26 cellular contexts compared by ENCODE assay signal in the genomic region with DNA sequence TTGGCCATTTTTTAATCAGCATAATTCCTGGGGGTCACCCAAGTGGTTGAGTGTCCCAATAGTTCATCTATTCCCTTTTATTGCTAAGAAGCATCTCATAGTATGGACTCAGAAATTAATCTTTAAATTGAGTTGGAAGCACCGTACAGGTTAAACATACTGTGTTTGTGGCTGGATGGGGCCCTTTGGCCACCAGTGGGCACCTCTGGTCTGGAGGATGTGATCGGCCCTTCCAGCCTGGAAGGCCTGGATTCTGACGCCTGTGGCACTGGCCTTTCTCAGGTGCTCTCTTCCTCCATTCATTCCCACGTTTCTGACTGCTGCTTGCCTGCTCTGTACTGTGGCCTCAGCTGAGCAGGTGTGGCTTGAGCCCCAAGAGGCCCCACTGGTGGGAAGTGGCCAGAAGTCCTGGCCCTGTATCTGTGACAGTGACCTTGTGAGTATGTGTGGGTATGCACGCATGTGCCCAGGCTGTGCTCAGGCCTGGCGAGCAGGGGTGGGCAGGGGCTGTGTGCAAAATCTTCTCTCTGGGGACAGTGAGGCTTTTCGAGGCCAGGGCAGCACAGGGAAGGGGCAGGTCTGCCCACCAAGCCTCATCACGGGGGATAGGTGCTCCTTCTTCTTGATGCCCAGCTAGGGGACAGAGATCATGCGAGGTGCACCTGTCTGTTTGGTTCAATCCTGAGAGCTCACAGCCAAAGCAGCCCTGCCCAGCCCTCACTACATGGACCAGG. TPM values are rescaled to one million over a fixed set of nuclear protein-coding genes. Genes with fewer than 3 reads are reported as not detected.
DNase-seq lines count a peak whose midpoint lies in the region; ATAC-seq, FAIRE-seq and TF ChIP-seq lines count a peak whose summit lies in the region.
"Had no signal": no experiment of that assay in that cellular context is flagged by ENCODE, and none has a peak within 500 bp of the region (broad histone marks: within the 10 kb centered on the region; RNA-seq: fewer than 3 reads in every experiment).

No MANE protein-coding gene starts in this region.

- H3K9ac ChIP-seq in kidney (ENCODE audit: low read length in 2 of 2), result no peak overlapping the region

- TF ChIP-seq CTCF in brain microvascular endothelial cell (IDR thresholded peaks at IDR 0.05; ENCODE audit: low read depth, low read length, missing control alignments), result peak; percentile 24
- no peak for TF ChIP-seq CTCF in kidney (IDR thresholded peaks at IDR 0.05; ENCODE audit: borderline replicate concordance, extremely low read depth, insufficient read depth)
- TF ChIP-seq CTCF in thoracic aorta (IDR thresholded peaks at IDR 0.05), result no peak

- intact Hi-C loops in Right ventricle myocardium inferior (cut with DNase I) (loop anchor here (5.0 kb wide), 1 partner anchor 269 kb away; a partner anchor contains a TSS), left cardiac atrium (cut with DNase I) (no loop called here), kidney (cut with DNase I) (no loop called here)

- no peaks in the 10 kb centered on the region for H3K36me3 ChIP-seq in brain microvascular endothelial cell (replicated peaks)
- no peaks in the 10 kb centered on the region for H3K36me3 ChIP-seq in kidney (ENCODE audit: control insufficient read depth in 1 of 2, insufficient read depth in 2 of 2, low read length in 2 of 2)
- peaks cover 57% of the 10 kb centered on the region for H3K36me3 ChIP-seq in thoracic aorta
- H3K36me3 ChIP-seq: esophagus squamous epithelium, upper lobe of left lung had no signal

- peaks cover 0 to 3% of the 10 kb centered on the region in 2 donors for H3K4me1 ChIP-seq in kidney (ENCODE audit: control insufficient read depth in 1 of 2, insufficient read depth in 1 of 2, low read depth in 1 of 2, low read length in 2 of 2)
- peaks cover 0 to 10% of the 10 kb centered on the region in 2 donors for H3K4me1 ChIP-seq in thoracic aorta (ENCODE audit: control insufficient read depth in 1 of 2, low read depth in 2 of 2)

- no peak overlapping the region for H3K27ac ChIP-seq in brain microvascular endothelial cell
- no peak overlapping the region for H3K27ac ChIP-seq in kidney (ENCODE audit: low read depth in 2 of 2, low read length in 2 of 2)
- peak overlapping the region; percentile 15 to 28 for H3K27ac ChIP-seq in thoracic aorta
- H3K27ac ChIP-seq: HL-60, upper lobe of left lung had no signal

- in situ Hi-C loops in brain microvascular endothelial cell (cut with HindIII; ENCODE audit: low pct_ligation_motif_present, low sequenced_read_pairs), result no loop called here

- H3K9me3 ChIP-seq in kidney (ENCODE audit: control insufficient read depth in 1 of 2, low read length in 2 of 2) (no peaks in the 10 kb centered on the region), thoracic aorta (no peaks in the 10 kb centered on the region)
- H3K9me3 ChIP-seq: esophagus squamous epithelium, upper lobe of left lung had no signal

- no peak overlapping the region for H3K4me3 ChIP-seq in brain microvascular endothelial cell (ENCODE audit: low read depth, low read length)
- no peak overlapping the region for H3K4me3 ChIP-seq in kidney (ENCODE audit: low read length in 2 of 2)
- H3K4me3 ChIP-seq in thoracic aorta, result no peak overlapping the region
- H3K4me3 ChIP-seq: esophagus squamous epithelium, upper lobe of left lung had no signal

- H3K27me3 ChIP-seq in brain microvascular endothelial cell (replicated peaks) (no peaks in the 10 kb centered on the region), thoracic aorta (replicated peaks; ENCODE audit: insufficient read depth) (no peaks in the 10 kb centered on the region)
- H3K27me3 ChIP-seq: upper lobe of left lung had no signal

- ATAC-seq in Right ventricle myocardium inferior, result no peak
- no peak for ATAC-seq in left cardiac atrium
- ATAC-seq in thoracic aorta (ENCODE audit: insufficient number of reproducible peaks, low FRiP score, low read depth), result no peak
- ATAC-seq in HG02973 (IDR thresholded peaks at IDR 0.05; ENCODE audit: unreplicated experiment), result no peak
- ATAC-seq: activated CD4-positive, alpha-beta T cell treated with anti-CD3 and anti-CD28 coated beads for 36 hours; stimulated activated naive B cell treated with anti-CD40 and anti-IgM and Interleukin-4, amounts not matched to agents 10 μg/mL and 1 μg/mL and 100 μg/mL, for 72 hours had no signal

- FAIRE-seq in kidney (lab: Jason Lieb, UNC), result no peak
- FAIRE-seq: astrocyte had no signal

- DNase-seq in Right ventricle myocardium inferior (ENCODE audit: missing footprints) (peak; percentile 20), left cardiac atrium (no peak), brain microvascular endothelial cell (no peak), kidney (peak; percentile 43), thoracic aorta (ENCODE audit: low spot score) (no peak), superior temporal gyrus (ENCODE audit: extremely low spot score) (no peak), HuH-7.5 (ENCODE audit: low spot score) (no peak)
- DNase-seq: activated CD4-positive, alpha-beta T cell treated with anti-CD3 and anti-CD28 coated beads for 36 hours; activated naive CD4-positive, alpha-beta T cell; esophagus squamous epithelium; hypothalamus; NCI-H1417; NCI-H2171 treated with DMSO at 0.1 percent for 48 hours; SIG-M5; stimulated activated naive B cell treated with anti-CD40 and anti-IgM and Interleukin-4, amounts not matched to agents 10 μg/mL and 1 μg/mL and 100 μg/mL, for 72 hours; T-helper 9 cell; upper lobe of left lung had no signal

RNA-seq across cellular contexts. Expression of a gene that starts 30.1 kb away (rescaled TPM):
- total RNA-seq in Right ventricle myocardium inferior, result 1,478 TPM
- total RNA-seq in left cardiac atrium, result 100 to 1,000 TPM; 585 to 779 TPM
- 7.7 TPM for total RNA-seq in kidney
- polyA plus RNA-seq in kidney (ENCODE audit: insufficient read depth, low read depth, low replicate concordance), result 3.3 TPM
- 10 to 100 TPM; 59.5 to 63.8 TPM for total RNA-seq in thoracic aorta
- total RNA-seq: Daoy, dermis microvascular lymphatic vessel endothelial cell had no signal
- polyA plus RNA-seq: CD14-positive monocyte had no signal

RNA-seq across cellular contexts. Expression of a gene that starts 44.0 kb away (rescaled TPM):
- total RNA-seq in Right ventricle myocardium inferior, result 0.41 TPM
- total RNA-seq in left cardiac atrium, result under 1 TPM; 0.12 to 0.18 TPM
- not detected for total RNA-seq in kidney
- not detected for polyA plus RNA-seq in kidney (ENCODE audit: insufficient read depth, low read depth, low replicate concordance)
- not detected for total RNA-seq in thoracic aorta
- total RNA-seq: A172; activated CD4-positive, alpha-beta T cell treated with anti-CD3 and anti-CD28 coated beads for 36 hours; astrocyte; Daoy; dermis microvascular lymphatic vessel endothelial cell; esophagus squamous epithelium; LHCN-M2; posterior vena cava; upper lobe of left lung had no signal
- polyA plus RNA-seq: CD14-positive monocyte had no signal

RNA-seq across cellular contexts. Expression of a gene that starts 58.0 kb away (rescaled TPM):
- total RNA-seq in Right ventricle myocardium inferior (53.2 TPM), left cardiac atrium (10 to 100 TPM; 46.2 to 56.8 TPM), kidney (37.4 TPM), thoracic aorta (100 to 1,000 TPM in 1 of 2 donors, 10 to 100 TPM in 1; 69.0 to 130 TPM)
- polyA plus RNA-seq in kidney (ENCODE audit: insufficient read depth, low read depth, low replicate concordance), result 7.9 TPM

Comparison
In these comparisons a context has a peak if more than half of its experiments do, and no peak if none do; other contexts are left out.
1. DNase-seq: peak in Right ventricle myocardium inferior (single experiment) and kidney (single experiment); none in left cardiac atrium (single experiment), brain microvascular endothelial cell (single experiment), thoracic aorta (single experiment), superior temporal gyrus (single experiment) and HuH-7.5 (single experiment).
2. H3K27ac ChIP-seq: peak in thoracic aorta (2 of 2); none in brain microvascular endothelial cell (single experiment) and kidney (0 of 2).
3. RNA of a gene that starts 30.1 kb away (total RNA-seq): 1,478 TPM in Right ventricle myocardium inferior (single experiment) and 585 to 779 TPM in left cardiac atrium; 59.5 to 63.8 TPM in thoracic aorta and 7.7 TPM in kidney (single experiment); every median in the first group is over 4 times any median in the second.